Comparison of ENCODE assay signal across 8 cellular contexts in the genomic region with DNA sequence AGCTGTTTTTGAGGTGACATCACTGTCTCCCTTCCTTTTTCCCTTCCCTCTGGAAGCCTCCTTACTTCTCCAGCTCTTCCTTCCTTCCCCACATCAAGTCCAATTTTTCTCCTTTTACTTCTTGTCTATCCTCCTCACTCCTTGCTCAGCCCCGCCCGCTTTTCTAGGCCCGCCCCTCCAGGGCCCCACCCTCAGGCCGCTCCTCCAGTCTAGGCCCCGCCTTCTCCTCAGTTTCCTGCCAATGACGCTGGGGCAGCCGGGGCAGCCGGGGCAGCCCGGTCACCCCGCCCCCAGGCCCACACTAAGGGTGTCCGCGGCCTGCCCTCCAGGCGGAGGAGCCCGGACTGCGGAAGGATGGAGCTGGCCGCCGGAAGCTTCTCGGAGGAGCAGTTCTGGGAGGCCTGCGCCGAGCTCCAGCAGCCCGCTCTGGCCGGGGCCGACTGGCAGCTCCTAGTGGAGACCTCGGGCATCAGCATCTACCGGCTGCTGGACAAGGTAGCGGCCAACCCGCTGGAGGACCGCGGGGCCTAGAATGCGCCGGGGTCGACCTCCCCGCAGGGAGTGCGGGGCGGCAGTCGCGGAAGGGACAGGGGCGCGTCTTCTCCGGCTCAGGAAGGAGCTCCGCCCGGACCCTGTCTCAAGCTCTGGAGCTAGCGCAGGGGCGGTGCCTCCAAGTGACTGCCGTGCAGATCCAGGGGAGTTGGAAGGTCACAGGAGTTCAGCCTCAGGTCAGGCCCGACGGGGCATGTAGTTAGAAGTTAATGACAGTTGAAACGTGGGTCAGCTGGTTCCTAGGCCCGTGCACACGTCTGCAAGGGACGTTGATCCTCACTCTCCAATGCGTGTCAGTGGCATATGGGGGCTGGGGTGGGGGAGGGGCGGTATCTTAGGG. TPM values are rescaled to one million over a fixed set of nuclear protein-coding genes. Genes with fewer than 3 reads are reported as not detected.
DNase-seq lines count a peak whose midpoint lies in the region; ATAC-seq and TF ChIP-seq lines count a peak whose summit lies in the region.

A gene (plus strand): TSS at position 302 of the 892 bp plus-strand sequence. CDS start 53 bp downstream, at position 355.

- no peak within 1 kb of the TSS for H3K27ac ChIP-seq in SK-N-MC
- peak within 1 kb of the TSS; percentile 91 to 92 for H3K27ac ChIP-seq in testis

- H3K4me3 ChIP-seq in SK-N-MC: peak within 1 kb of the TSS; percentile 95
- peak within 1 kb of the TSS; percentile 92 to 93 for H3K4me3 ChIP-seq in testis

- peak within 1 kb of the TSS; percentile 71 for H3K9ac ChIP-seq in SK-N-MC (ENCODE audit: insufficient read length)

- TF ChIP-seq CTCF in omental fat pad (IDR thresholded peaks at IDR 0.05) (no peak), testis (IDR thresholded peaks at IDR 0.05) (peak in 1 of 3 experiments; percentile 37)

- DNase-seq in Daoy (ENCODE audit: low read depth) (peak; percentile 92), KG1 (lab: John Stamatoyannopoulos, UW) (peak; percentile 77), SK-N-MC (ENCODE audit: low read depth, low spot score) (no peak), glomerular endothelial cell (ENCODE audit: extremely low read depth, low read depth, low spot score) (no peak), omental fat pad (ENCODE audit: low spot score) (peak; percentile 83), testis (peak; percentile 97)

- H3K4me3 Mint-ChIP-seq in activated naive CD4-positive, alpha-beta T cell treated with anti-CD3 and anti-CD28 coated beads, Interleukin-2, amount 50 U/mL, for 24 hours: peak within 1 kb of the TSS; percentile 72

- peaks cover 11% of the 10 kb centered on the region for H3K4me1 Mint-ChIP-seq in activated naive CD4-positive, alpha-beta T cell treated with anti-CD3 and anti-CD28 coated beads, Interleukin-2, amount 50 U/mL, for 24 hours

- no peaks in the 10 kb centered on the region for H3K36me3 ChIP-seq in SK-N-MC (ENCODE audit: insufficient read depth, low read length)
- H3K36me3 ChIP-seq in testis (ENCODE audit: low read depth, missing control alignments): no peaks in the 10 kb centered on the region

- no peaks in the 10 kb centered on the region for H3K36me3 Mint-ChIP-seq in activated naive CD4-positive, alpha-beta T cell treated with anti-CD3 and anti-CD28 coated beads, Interleukin-2, amount 50 U/mL, for 24 hours

- no peak for TF ChIP-seq POLR2A in testis (IDR thresholded peaks at IDR 0.05)

- no peaks in the 10 kb centered on the region for H3K27me3 ChIP-seq in testis

- peak; percentile 99 for ATAC-seq in GM21737 (IDR thresholded peaks at IDR 0.05; ENCODE audit: unreplicated experiment)
- ATAC-seq in omental fat pad (ENCODE audit: low FRiP score): peak; percentile 100

- H3K4me1 ChIP-seq in testis: peaks cover 7% of the 10 kb centered on the region

- 0% methylated on average over 15 to 48 of the region's 53 CpGs for WGBS in testis, 2 donors

- no peaks in the 10 kb centered on the region for H3K9me3 ChIP-seq in SK-N-MC (ENCODE audit: low read depth, low read length)
- H3K9me3 ChIP-seq in testis: no peaks in the 10 kb centered on the region

- H3K27ac Mint-ChIP-seq in activated naive CD4-positive, alpha-beta T cell treated with anti-CD3 and anti-CD28 coated beads, Interleukin-2, amount 50 U/mL, for 24 hours: no peak within 1 kb of the TSS

- peaks cover 13% of the 10 kb centered on the region for H3K27me3 Mint-ChIP-seq in activated naive CD4-positive, alpha-beta T cell treated with anti-CD3 and anti-CD28 coated beads, Interleukin-2, amount 50 U/mL, for 24 hours

- H3K9me3 Mint-ChIP-seq in activated naive CD4-positive, alpha-beta T cell treated with anti-CD3 and anti-CD28 coated beads, Interleukin-2, amount 50 U/mL, for 24 hours: no peaks in the 10 kb centered on the region

- intact Hi-C loops in testis (cut with DNase I; ENCODE audit: low total_unique reads): no loop called here

RNA-seq across cellular contexts. Expression of the gene that starts here (rescaled TPM):
- 5.9 and 8.1 TPM in 2 replicates for total RNA-seq in Daoy (2014; rRNA removed; shearing (Covaris generic))
- total RNA-seq in glomerular endothelial cell (22.6 and 29.6 TPM in 2 replicates), omental fat pad (10 to 100 TPM; 16.0 to 41.9 (median 25.0) TPM), testis (10 to 100 TPM; 22.6 to 24.0 TPM)
- polyA plus RNA-seq in testis (ENCODE audit: insufficient read depth, low read depth, low replicate concordance): 32.0 TPM

Comparison
In these comparisons a context has a peak if more than half of its experiments do, and no peak if none do; other contexts are left out.
1. DNase-seq: peak in Daoy (single experiment), KG1 (single experiment), omental fat pad (single experiment) and testis (single experiment); none in SK-N-MC (single experiment) and glomerular endothelial cell (single experiment).